ENCODE assay signal across 5 cellular contexts in the genomic region with DNA sequence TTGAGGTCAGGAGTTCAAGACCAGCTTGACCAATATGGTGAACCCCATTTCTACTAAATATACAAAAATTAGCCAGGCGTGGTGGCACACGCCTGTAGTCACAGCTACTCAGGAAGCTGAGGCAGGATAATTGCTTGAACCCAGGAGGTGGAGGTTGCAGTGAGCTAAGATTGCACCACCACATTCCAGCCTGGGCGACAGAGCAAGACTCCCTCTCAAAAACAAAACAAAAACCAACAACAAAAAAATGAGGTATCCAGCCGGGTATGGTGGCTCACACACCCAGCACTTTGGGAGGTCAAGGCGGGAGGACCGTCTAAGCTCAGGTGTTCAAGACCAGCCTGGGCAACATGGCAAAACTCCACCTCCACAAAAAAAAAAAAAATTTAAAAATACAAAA. TPM values are rescaled to one million over a fixed set of nuclear protein-coding genes. Genes with fewer than 3 reads are reported as not detected.
"Had no signal": no experiment of that assay in that cellular context is flagged by ENCODE, and none has a peak within 500 bp of the region (broad histone marks: within the 10 kb centered on the region; RNA-seq: fewer than 3 reads in every experiment).

No MANE protein-coding gene starts in this region.

RNA-seq across cellular contexts. Expression of gene MFSD2B, which starts 5.0 kb away (rescaled TPM):
- total RNA-seq: esophagus mucosa, gastrocnemius medialis, myocyte, posterior vena cava, thyroid gland had no signal
